ENCODE assay signal across 12 cellular contexts in the genomic region with DNA sequence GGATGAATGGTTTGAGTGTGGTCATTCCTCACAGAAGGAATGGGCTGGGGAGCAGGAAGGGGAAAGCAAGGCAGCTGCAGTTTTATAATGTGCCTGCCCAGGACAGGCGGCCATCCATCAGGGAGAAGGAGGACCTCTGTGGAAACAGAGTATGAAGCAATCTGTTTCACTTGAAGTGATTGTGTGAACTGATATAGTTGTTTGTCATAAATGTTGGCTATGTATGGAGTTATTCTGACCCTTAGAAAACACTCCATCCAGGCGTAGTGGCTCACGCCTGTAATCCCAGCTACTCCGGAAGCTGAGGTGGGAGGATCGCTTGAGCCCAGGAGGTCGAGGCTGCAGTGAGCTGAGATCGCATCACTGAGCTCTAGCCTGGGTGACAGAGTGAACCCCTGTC.
"Had no signal": no experiment of that assay in that cellular context is flagged by ENCODE, and none has a peak within 500 bp of the region (broad histone marks: within the 10 kb centered on the region; RNA-seq: fewer than 3 reads in every experiment).

No MANE protein-coding gene starts in this region.

- H3K27ac Mint-ChIP-seq: activated CD4-positive, alpha-beta memory T cell treated with anti-CD3 and anti-CD28 coated beads, Interleukin-2, amount 10 ng/mL, durations not matched to agents 7 days and 5 days; activated naive CD4-positive, alpha-beta T cell treated with anti-CD3 and anti-CD28 coated beads, Interleukin-2, amount 10 ng/mL, durations not matched to agents 7 days and 5 days; activated T-cell treated with anti-CD3 and anti-CD28 coated beads, Interleukin-2, amount 50 U/mL, for 24 hours; effector memory CD8-positive, alpha-beta T cell had no signal

- ATAC-seq: effector memory CD8-positive, alpha-beta T cell; gastrocnemius medialis; left ventricle myocardium superior had no signal

- DNase-seq: activated CD4-positive, alpha-beta memory T cell treated with anti-CD3 and anti-CD28 coated beads, Interleukin-2, amount 10 ng/mL, durations not matched to agents 7 days and 5 days; activated CD4-positive, CD25-positive, alpha-beta regulatory T cell treated with anti-CD3 and anti-CD28 coated beads, Interleukin-2, amount 50 U/mL, for 72 hours; activated naive CD4-positive, alpha-beta T cell treated with anti-CD3 and anti-CD28 coated beads, Interleukin-2, amount 10 ng/mL, durations not matched to agents 7 days and 5 days; activated T-cell treated with anti-CD3 and anti-CD28 coated beads, Interleukin-2, amount 50 U/mL, for 24 hours; anterior cingulate cortex; cerebellar nuclear complex; effector memory CD8-positive, alpha-beta T cell; erythroblast; gastrocnemius medialis; left ventricle myocardium superior; ovary; stimulated activated CD4-positive, alpha-beta T cell treated with anti-CD3 and anti-CD28 coated beads, Interleukin-1b, Interleukin-23, amount 100 ng/mL, for 48 hours had no signal

- H3K4me3 Mint-ChIP-seq: activated CD4-positive, alpha-beta memory T cell treated with anti-CD3 and anti-CD28 coated beads, Interleukin-2, amount 10 ng/mL, durations not matched to agents 7 days and 5 days; activated naive CD4-positive, alpha-beta T cell treated with anti-CD3 and anti-CD28 coated beads, Interleukin-2, amount 10 ng/mL, durations not matched to agents 7 days and 5 days; activated T-cell treated with anti-CD3 and anti-CD28 coated beads, Interleukin-2, amount 50 U/mL, for 24 hours; effector memory CD8-positive, alpha-beta T cell had no signal

- H3K9me3 Mint-ChIP-seq: activated CD4-positive, alpha-beta memory T cell treated with anti-CD3 and anti-CD28 coated beads, Interleukin-2, amount 10 ng/mL, durations not matched to agents 7 days and 5 days; activated naive CD4-positive, alpha-beta T cell treated with anti-CD3 and anti-CD28 coated beads, Interleukin-2, amount 10 ng/mL, durations not matched to agents 7 days and 5 days; activated T-cell treated with anti-CD3 and anti-CD28 coated beads, Interleukin-2, amount 50 U/mL, for 24 hours; effector memory CD8-positive, alpha-beta T cell had no signal

- H3K36me3 Mint-ChIP-seq: activated naive CD4-positive, alpha-beta T cell treated with anti-CD3 and anti-CD28 coated beads, Interleukin-2, amount 10 ng/mL, durations not matched to agents 7 days and 5 days had no signal
